ENCODE assay signal across 37 cellular contexts in genomic region chr19:50688766-50689165, GRCh38. TPM values are rescaled to one million over a fixed set of nuclear protein-coding genes. Genes with fewer than 3 reads are reported as not detected.
"Had no signal": no experiment of that assay in that cellular context is flagged by ENCODE, and none has a peak within 500 bp of the region (broad histone marks: within the 10 kb centered on the region; RNA-seq: fewer than 3 reads in every experiment).

No MANE protein-coding gene starts in this region.

- H3K27ac ChIP-seq: KMS-11 had no signal

- H3K9ac ChIP-seq: KMS-11 had no signal

- DNase-seq: Karpas-422, Kasumi-1, MG63, MM.1S, MV-4-11, NCI-H1048, NCI-H1092, NCI-H1092 treated with DMSO at 0.1 percent for 48 hours, NCI-H1105, NCI-H1105 treated with DMSO at 0.1 percent for 48 hours, NCI-H1417, NCI-H1417 treated with DMSO at 0.1 percent for 48 hours, NCI-H1436, NCI-H1436 treated with DMSO at 0.1 percent for 48 hours, NCI-H146, NCI-H1694, NCI-H1694 treated with DMSO at 0.1 percent for 48 hours, NCI-H187, NCI-H187 treated with DMSO at 0.1 percent for 48 hours, NCI-H1930, NCI-H2029, NCI-H2029 treated with DMSO at 0.1 percent for 48 hours, NCI-H2081, NCI-H2081 treated with DMSO at 0.1 percent for 48 hours, NCI-H2107, NCI-H2171, NCI-H2171 treated with DMSO at 0.1 percent for 48 hours, NCI-H2227 treated with DMSO at 0.1 percent for 48 hours, NCI-H226, NCI-H345, NCI-H446, NCI-H446 treated with DMSO at 0.1 percent for 48 hours, NCI-H510A had no signal

- H3K9me3 ChIP-seq: MG63 had no signal

- H3K4me3 ChIP-seq: MG63 had no signal

- H3K36me3 ChIP-seq: MG63 had no signal

RNA-seq across cellular contexts. Expression of gene C19orf81, which starts 39.5 kb away (rescaled TPM):
- total RNA-seq: LHCN-M2, MCF 10A had no signal

RNA-seq across cellular contexts. Expression of gene SYT3, which starts 49.1 kb away (rescaled TPM):
- total RNA-seq: M059J, MCF 10A had no signal
